In the genomic region with DNA sequence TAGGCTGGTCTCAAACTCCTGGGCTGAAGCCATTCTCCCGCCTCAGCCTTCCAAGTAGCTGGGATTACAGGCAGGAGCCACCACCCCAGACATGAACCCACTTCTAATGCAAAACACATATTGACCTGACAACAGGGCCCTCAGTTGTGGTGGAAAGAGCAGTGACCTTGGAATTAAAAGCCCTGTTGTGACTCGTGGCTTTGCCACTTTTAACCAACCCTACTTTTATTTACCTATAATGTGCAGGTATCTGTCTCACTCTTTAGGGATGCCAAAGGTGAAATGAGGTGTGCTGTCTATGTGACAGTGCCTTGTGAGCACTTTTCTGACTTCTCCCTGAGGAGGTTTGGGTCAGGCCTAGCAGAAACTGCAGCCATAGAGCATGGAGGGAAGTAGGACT, we compare ENCODE assay signal across 32 cellular contexts.
DNase-seq lines count a peak whose midpoint lies in the region; ATAC-seq and TF ChIP-seq lines count a peak whose summit lies in the region.
"Had no signal": no experiment of that assay in that cellular context is flagged by ENCODE, and none has a peak within 500 bp of the region (broad histone marks: within the 10 kb centered on the region; RNA-seq: fewer than 3 reads in every experiment).

No MANE protein-coding gene starts in this region.

- peaks cover 93% of the 10 kb centered on the region for H3K4me1 ChIP-seq in left ventricle myocardium inferior
- no peaks in the 10 kb centered on the region for H3K4me1 ChIP-seq in endodermal cell (ENCODE audit: control insufficient read depth, insufficient read depth, low read length)
- H3K4me1 ChIP-seq in parathyroid adenoma, result peaks cover 61% of the 10 kb centered on the region
- peaks cover 63% of the 10 kb centered on the region for H3K4me1 ChIP-seq in upper lobe of right lung
- peaks cover 21% of the 10 kb centered on the region for H3K4me1 ChIP-seq in mucosa of descending colon (ENCODE audit: low read depth)
- H3K4me1 ChIP-seq: colonic mucosa had no signal

- H3K9me3 ChIP-seq in left ventricle myocardium inferior (replicated peaks) (no peaks in the 10 kb centered on the region), endodermal cell (ENCODE audit: control insufficient read depth, low read length) (no peaks in the 10 kb centered on the region), parathyroid adenoma (ENCODE audit: control insufficient read depth, low read length) (no peaks in the 10 kb centered on the region), upper lobe of right lung (no peaks in the 10 kb centered on the region), mucosa of descending colon (no peaks in the 10 kb centered on the region), MG63 (no peaks in the 10 kb centered on the region)
- H3K9me3 ChIP-seq: colonic mucosa, testis had no signal

- H3K4me3 ChIP-seq in left ventricle myocardium inferior (no peak overlapping the region), endodermal cell (ENCODE audit: low read length) (no peak overlapping the region), parathyroid adenoma (ENCODE audit: low read depth, low read length) (no peak overlapping the region), upper lobe of right lung (no peak overlapping the region), mucosa of descending colon (no peak overlapping the region), MG63 (no peak overlapping the region)
- H3K4me3 ChIP-seq: cardiac muscle cell, colonic mucosa, testis had no signal

- H3K9me3 Mint-ChIP-seq in endodermal cell, result no peaks in the 10 kb centered on the region
- H3K9me3 Mint-ChIP-seq: activated T-helper 2 cell treated with anti-CD3 and anti-CD28 coated beads, Interferon-gamma antibody, Interleukin-2, Interleukin-4, amounts not matched to agents 10 μg/mL and 5 μg/mL and 100 μg/mL, durations not matched to agents 14 hours and 24 hours and 36 hours; CD4-positive, CD25-positive, alpha-beta regulatory T cell; IgD-negative memory B cell; nephron had no signal

- intact Hi-C loops in left ventricle myocardium inferior (cut with micrococcal nuclease) (no loop called here), Right ventricle myocardium superior (cut with DNase I) (no loop called here), upper lobe of right lung (cut with DNase I) (no loop called here), mucosa of descending colon (cut with DNase I, micrococcal nuclease) (no loop called here)

- peak overlapping the region; percentile 41 for H3K27ac ChIP-seq in left ventricle myocardium inferior (replicated peaks)
- H3K27ac ChIP-seq in endodermal cell (ENCODE audit: low read depth, low read length), result no peak overlapping the region
- peak overlapping the region; percentile 58 for H3K27ac ChIP-seq in parathyroid adenoma
- H3K27ac ChIP-seq in upper lobe of right lung, result peak overlapping the region; percentile 39
- H3K27ac ChIP-seq: cardiac muscle cell, colonic mucosa, testis had no signal

- H3K27ac Mint-ChIP-seq in endodermal cell, result peak overlapping the region; percentile 6
- H3K27ac Mint-ChIP-seq: activated T-helper 2 cell treated with anti-CD3 and anti-CD28 coated beads, Interferon-gamma antibody, Interleukin-2, Interleukin-4, amounts not matched to agents 10 μg/mL and 5 μg/mL and 100 μg/mL, durations not matched to agents 14 hours and 24 hours and 36 hours; CD4-positive, CD25-positive, alpha-beta regulatory T cell; IgD-negative memory B cell had no signal

- H3K27me3 ChIP-seq in left ventricle myocardium inferior (ENCODE audit: low read depth) (no peaks in the 10 kb centered on the region), endodermal cell (ENCODE audit: control insufficient read depth, insufficient read depth, low read length, poor library complexity, severe bottlenecking) (no peaks in the 10 kb centered on the region), parathyroid adenoma (ENCODE audit: control insufficient read depth, insufficient read depth, low read length) (no peaks in the 10 kb centered on the region), upper lobe of right lung (no peaks in the 10 kb centered on the region), MG63 (no peaks in the 10 kb centered on the region)
- H3K27me3 ChIP-seq: cardiac muscle cell, colonic mucosa, testis had no signal

- no peak overlapping the region for H3K4me3 Mint-ChIP-seq in endodermal cell
- H3K4me3 Mint-ChIP-seq: CD4-positive, CD25-positive, alpha-beta regulatory T cell; nephron had no signal

- no peak overlapping the region for H2AFZ ChIP-seq in parathyroid adenoma

- peaks cover 8% of the 10 kb centered on the region for H3K36me3 Mint-ChIP-seq in endodermal cell (ENCODE audit: low read depth)
- H3K36me3 Mint-ChIP-seq: CD4-positive, CD25-positive, alpha-beta regulatory T cell had no signal

- H3K79me2 ChIP-seq in parathyroid adenoma, result peaks cover 24% of the 10 kb centered on the region

- no peaks in the 10 kb centered on the region for H3K36me3 ChIP-seq in left ventricle myocardium inferior
- H3K36me3 ChIP-seq in endodermal cell (ENCODE audit: control insufficient read depth, insufficient read depth, low read length), result no peaks in the 10 kb centered on the region
- no peaks in the 10 kb centered on the region for H3K36me3 ChIP-seq in parathyroid adenoma (ENCODE audit: control insufficient read depth, insufficient read depth, low read length)
- no peaks in the 10 kb centered on the region for H3K36me3 ChIP-seq in upper lobe of right lung
- no peaks in the 10 kb centered on the region for H3K36me3 ChIP-seq in mucosa of descending colon (ENCODE audit: low read depth)
- no peaks in the 10 kb centered on the region; the same call in 1 of the 2 replicates for H3K36me3 ChIP-seq in MG63
- H3K36me3 ChIP-seq: cardiac muscle cell, colonic mucosa had no signal

- ATAC-seq in Right ventricle myocardium superior (ENCODE audit: poor library complexity) (no peak), upper lobe of right lung (no peak), mucosa of descending colon (no peak)

- no peak overlapping the region for H3K9ac ChIP-seq in endodermal cell (ENCODE audit: extremely low read depth, low read length, poor library complexity, severe bottlenecking)
- no peak overlapping the region for H3K9ac ChIP-seq in parathyroid adenoma

- TF ChIP-seq CTCF in left ventricle myocardium inferior (IDR thresholded peaks at IDR 0.05; ENCODE audit: borderline replicate concordance) (no peak), endodermal cell (conservative IDR thresholded peaks at IDR 0.05) (no peak), parathyroid adenoma (IDR thresholded peaks at IDR 0.05) (no peak), upper lobe of right lung (IDR thresholded peaks at IDR 0.05) (no peak), mucosa of descending colon (IDR thresholded peaks at IDR 0.05) (no peak)

- H3K4me2 ChIP-seq in parathyroid adenoma (ENCODE audit: low read length), result peak overlapping the region; percentile 18

- H3K27me3 Mint-ChIP-seq in endodermal cell (ENCODE audit: insufficient read depth), result no peaks in the 10 kb centered on the region
- H3K27me3 Mint-ChIP-seq: IgD-negative memory B cell had no signal

- DNase-seq in left ventricle myocardium inferior (no peak), Right ventricle myocardium superior (no peak), endodermal cell (peak; percentile 40), upper lobe of right lung (no peak), mucosa of descending colon (no peak), MG63 (no peak), NCI-H2171 (lab: John Stamatoyannopoulos, UW) (no peak)
- DNase-seq: activated CD4-positive, alpha-beta T cell treated with anti-CD3 and anti-CD28 coated beads for 48 hours; activated naive CD4-positive, alpha-beta T cell treated with anti-CD3 and anti-CD28 coated beads, Interleukin-2, amount 50 U/mL, for 16 hours; activated T-cell treated with anti-CD3 and anti-CD28 coated beads for 4 hours; amygdala; CD4-positive, CD25-positive, alpha-beta regulatory T cell; colonic mucosa; effector memory CD4-positive, alpha-beta T cell; GOT3; midbrain; NCI-H1092 treated with DMSO at 0.1 percent for 48 hours; NCI-H2029; NCI-H2227 treated with DMSO at 0.1 percent for 48 hours; NCI-H526 treated with DMSO at 0.1 percent for 48 hours; retina; SIG-M5; small intestine; stimulated activated naive CD4-positive, alpha-beta T cell treated with Interleukin-2 at 50 U/mL for 16 hours; SW 1271; T-helper 9 cell; testis had no signal

- H3K4me1 Mint-ChIP-seq in endodermal cell, result peaks cover 20% of the 10 kb centered on the region
- H3K4me1 Mint-ChIP-seq: CD4-positive, CD25-positive, alpha-beta regulatory T cell had no signal

- WGBS in endodermal cell (ENCODE audit: insufficient coverage in 1 of 2, insufficient read length in 1 of 2), 2 experiments, result 80 to 94% methylated on average over 1 of the region's 2 CpGs
